In the genomic region with DNA sequence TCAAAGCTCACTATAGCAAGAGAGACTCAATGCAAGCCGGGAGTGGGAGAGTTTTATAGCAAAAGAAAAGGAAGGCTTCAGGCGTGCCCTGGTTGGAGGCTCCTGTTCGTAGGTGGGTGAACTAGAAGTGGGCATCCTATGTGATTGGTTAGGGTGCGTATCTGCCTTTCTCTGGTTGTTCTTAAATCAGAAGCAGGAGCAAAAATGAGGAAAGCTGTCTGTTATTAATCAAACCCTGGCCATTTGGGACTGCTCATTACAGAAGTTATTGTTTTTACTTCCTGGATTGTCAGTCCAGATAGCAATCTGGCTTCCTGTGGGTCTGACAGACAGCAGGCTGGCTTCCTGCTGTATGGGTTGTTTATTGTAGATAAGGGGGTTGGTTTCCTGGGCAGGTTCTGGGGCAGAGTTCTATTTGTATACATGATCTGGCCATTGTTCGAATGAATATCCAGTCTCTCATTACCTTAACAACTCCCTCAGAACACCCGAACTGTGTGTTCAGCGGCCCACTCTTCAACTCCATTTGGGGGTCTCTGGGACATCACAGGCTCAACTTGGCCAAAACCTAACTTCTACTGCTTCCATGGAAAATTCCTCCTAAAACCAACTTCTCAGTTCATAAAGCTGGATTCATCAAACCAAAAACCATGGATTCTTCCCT, we compare ENCODE assay signal across 1 cellular context.
TF ChIP-seq lines count a peak whose summit lies in the region.

No MANE protein-coding gene starts in this region.

TF ChIP-seq in H1, 55 proteins besides CTCF, POLR2A, EP300 and RAD21:
- no peak for TF ChIP-seq SRF (IDR thresholded peaks at IDR 0.05; ENCODE audit: low read depth, low read length)
- no peak for TF ChIP-seq EZH2 (IDR thresholded peaks at IDR 0.05; ENCODE audit: low read depth, low read length, severe bottlenecking)
- no peak for TF ChIP-seq RBBP5 (IDR thresholded peaks at IDR 0.05; ENCODE audit: borderline replicate concordance, low read depth, low read length)
- TF ChIP-seq BACH1 (IDR thresholded peaks at IDR 0.05; ENCODE audit: low read length) = no peak
- no peak for TF ChIP-seq SIN3A (conservative IDR thresholded peaks at IDR 0.05 in 1 of 2, IDR thresholded peaks at IDR 0.05 in 1 of 2; ENCODE audit: low read depth in 1 of 2, low read length in 2 of 2)
- no peak for TF ChIP-seq CREB1 (IDR thresholded peaks at IDR 0.05)
- TF ChIP-seq EGR1 (IDR thresholded peaks at IDR 0.05; ENCODE audit: borderline replicate concordance, low read depth, low read length) = no peak
- TF ChIP-seq SP2 (IDR thresholded peaks at IDR 0.05; ENCODE audit: low read length) = no peak
- no peak for TF ChIP-seq TBP (IDR thresholded peaks at IDR 0.05; ENCODE audit: low read depth, low read length)
- no peak for TF ChIP-seq BRCA1 (IDR thresholded peaks at IDR 0.05; ENCODE audit: low read depth, low read length)
- TF ChIP-seq RNF2 (IDR thresholded peaks at IDR 0.05; ENCODE audit: borderline replicate concordance, low read depth, low read length, missing control alignments, poor library complexity, severe bottlenecking) = no peak
- TF ChIP-seq FOSL1 (IDR thresholded peaks at IDR 0.05; ENCODE audit: insufficient read depth, low read depth, low read length) = no peak
- no peak for TF ChIP-seq SP4 (IDR thresholded peaks at IDR 0.05; ENCODE audit: low read length)
- TF ChIP-seq ATF2 (IDR thresholded peaks at IDR 0.05; ENCODE audit: low read length) = no peak
